10 cellular contexts compared by ENCODE assay signal in the genomic region with DNA sequence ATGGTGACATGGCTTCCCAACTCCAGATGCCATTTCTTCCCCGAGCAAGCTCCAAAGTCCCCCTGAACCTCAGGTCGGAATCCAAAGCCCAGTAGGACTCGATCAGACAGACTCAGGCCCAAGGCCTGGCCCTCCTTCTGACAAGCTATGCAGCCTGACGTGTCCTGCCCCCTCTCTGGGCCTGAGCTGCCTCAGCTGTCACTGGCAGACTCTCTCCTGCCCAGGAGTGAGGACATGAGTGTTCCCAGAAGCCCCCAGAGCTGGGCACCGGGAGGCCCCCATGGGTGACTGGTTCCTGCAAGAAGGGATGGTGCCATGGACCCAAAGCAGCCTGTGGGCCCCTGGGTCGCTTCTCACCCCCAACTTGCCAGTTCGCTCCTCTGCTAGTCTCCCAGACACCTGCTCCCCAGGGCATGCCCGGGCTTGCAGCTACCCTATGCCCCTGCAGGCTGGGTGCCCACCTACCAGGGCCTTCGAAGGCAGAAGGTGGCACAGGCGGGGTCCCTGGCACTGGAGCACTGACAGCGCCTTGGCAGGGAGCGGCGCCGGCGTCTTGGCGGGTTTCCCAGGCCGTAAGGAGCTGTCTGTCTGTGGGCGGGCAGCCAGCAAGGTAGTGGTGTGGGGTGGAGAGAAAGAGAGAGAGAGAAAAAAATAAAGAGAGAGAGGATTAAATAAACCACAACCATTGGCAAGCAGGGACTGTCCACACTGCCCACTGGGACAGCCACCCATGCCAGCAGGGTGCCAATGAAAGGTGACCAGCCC. TPM values are rescaled to one million over a fixed set of nuclear protein-coding genes. Genes with fewer than 3 reads are reported as not detected.
DNase-seq lines count a peak whose midpoint lies in the region; ATAC-seq, FAIRE-seq and TF ChIP-seq lines count a peak whose summit lies in the region.
"Had no signal": no experiment of that assay in that cellular context is flagged by ENCODE, and none has a peak within 500 bp of the region (broad histone marks: within the 10 kb centered on the region; RNA-seq: fewer than 3 reads in every experiment).

No MANE protein-coding gene starts in this region.

- TF ChIP-seq POLR2A in GM12878 (IDR thresholded peaks at IDR 0.05; ENCODE audit: low read depth, low read length) = no peak

- TF ChIP-seq EP300 in GM12878 (IDR thresholded peaks at IDR 0.05; ENCODE audit: borderline replicate concordance in 1 of 2, control insufficient read depth in 1 of 2, low read depth in 2 of 2, low read length in 2 of 2) = no peak

- peak overlapping the region; percentile 32 for H2AFZ ChIP-seq in GM12878 (ENCODE audit: control insufficient read depth, low read depth, low read length)

- no peaks in the 10 kb centered on the region for H3K9me3 ChIP-seq in BLaER1
- no peaks in the 10 kb centered on the region for H3K9me3 ChIP-seq in GM12878 (replicated peaks; ENCODE audit: control insufficient read depth, insufficient read depth, low read length)
- H3K9me3 ChIP-seq in SJCRH30 (replicated peaks) = no peaks in the 10 kb centered on the region

- SMC1A ChIA-PET in GM12878 (lab: Charles Lee; ENCODE audit: uncharacterized antibody, unreplicated experiment) = interaction anchor here (1.0 to 1.2 kb wide), 2 partner anchors 10 to 17 kb away, joined by 3 read pairs; no protein-coding TSS in a partner anchor

- H3K79me2 ChIP-seq in GM12878 (ENCODE audit: control insufficient read depth, insufficient read depth, low read length) = no peaks in the 10 kb centered on the region

- BruUV-seq in GM12878 (replicated peaks; lab: Mats Ljungman, UMichigan) = no TSS peak

- ATAC-seq in GM12878 (no peak), GM18868 (IDR thresholded peaks at IDR 0.05; ENCODE audit: unreplicated experiment) (no peak)
- ATAC-seq: activated CD8-positive, alpha-beta T cell treated with anti-CD3 and anti-CD28 coated beads for 36 hours had no signal

- H3K9ac ChIP-seq in BLaER1 (no peak overlapping the region), GM12878 (ENCODE audit: control insufficient read depth, insufficient read depth, low read length) (no peak overlapping the region)

- H3K4me3 ChIP-seq in BLaER1 = no peak overlapping the region
- no peak overlapping the region for H3K4me3 ChIP-seq in GM12878
- H3K4me3 ChIP-seq in SJCRH30 = no peak overlapping the region

- H3K27ac ChIP-seq in BLaER1 = peak overlapping the region; percentile 72
- peak overlapping the region; percentile 34; the same call in 1 of the 2 replicates for H3K27ac ChIP-seq in GM12878 (ENCODE audit: control insufficient read depth, insufficient read depth)
- H3K27ac ChIP-seq in SJCRH30 = no peak overlapping the region; the same call in 1 of the 2 replicates

- H3K27ac Mint-ChIP-seq in mesothelial cell of epicardium = peak overlapping the region; percentile 87
- H3K27ac Mint-ChIP-seq: CD8-positive, alpha-beta memory T cell had no signal

- peaks cover 74% of the 10 kb centered on the region for H3K4me1 Mint-ChIP-seq in mesothelial cell of epicardium

- H4K20me1 ChIP-seq in BLaER1 = no peaks in the 10 kb centered on the region
- H4K20me1 ChIP-seq in GM12878 (ENCODE audit: control insufficient read depth, insufficient read depth) = no peaks in the 10 kb centered on the region

- DNase-seq in NCI-H1694 treated with DMSO at 0.1 percent for 48 hours (lab: John Stamatoyannopoulos, UW) (peak; percentile 55), GM12878 (ENCODE audit: low read depth, low spot score) (no peak), mesothelial cell of epicardium (ENCODE audit: low spot score in 2 of 2, unreplicated experiment in 2 of 2) (peak; percentile 42 to 69), SJCRH30 (no peak), OCI-M2 (lab: John Stamatoyannopoulos, UW; ENCODE audit: unreplicated experiment) (no peak)
- DNase-seq in activated CD4-positive, CD25-positive, alpha-beta regulatory T cell (lab: John Stamatoyannopoulos, UW) = no peak
- DNase-seq: activated CD8-positive, alpha-beta T cell treated with anti-CD3 and anti-CD28 coated beads for 36 hours; CD8-positive, alpha-beta memory T cell had no signal

- H3K4me1 ChIP-seq in BLaER1 (peaks cover 71% of the 10 kb centered on the region), GM12878 (ENCODE audit: control insufficient read depth, insufficient read depth, low read length) (peaks cover 33% of the 10 kb centered on the region), SJCRH30 (peaks cover 42% of the 10 kb centered on the region)

- no peaks in the 10 kb centered on the region for H3K27me3 Mint-ChIP-seq in mesothelial cell of epicardium (ENCODE audit: low read depth)

- intact Hi-C loops in GM12878 (cut with micrococcal nuclease; ENCODE audit: unreplicated experiment) = no loop called here

- no peak for TF ChIP-seq RAD21 in GM12878 (IDR thresholded peaks at IDR 0.05; ENCODE audit: insufficient read depth, low read depth, low read length)

- TF ChIP-seq CTCF in GM12878 (IDR thresholded peaks at IDR 0.05 in 2 of 3, conservative IDR thresholded peaks at IDR 0.05 in 1 of 3; ENCODE audit: control insufficient read depth in 2 of 3, extremely low read depth in 1 of 3, insufficient read depth in 1 of 3, low read depth in 3 of 3, low read length in 3 of 3) (no peak), mesothelial cell of epicardium (IDR thresholded peaks at IDR 0.05; ENCODE audit: unreplicated experiment) (no peak)

- no peak for FAIRE-seq in GM12878 (lab: Jason Lieb, UNC)

- RAD21 ChIA-PET in GM12878 (lab: Charles Lee; ENCODE audit: unreplicated experiment) = interaction anchor here (1.4 to 1.6 kb wide), 2 partner anchors 10 to 64 kb away, joined by 4 to 5 read pairs; no protein-coding TSS in a partner anchor

- H3K27me3 ChIP-seq in BLaER1 (no peaks in the 10 kb centered on the region), GM12878 (replicated peaks in 1 of 2; ENCODE audit: control insufficient read depth in 2 of 2, insufficient read depth in 2 of 2, low read length in 1 of 2) (no peaks in the 10 kb centered on the region), SJCRH30 (no peaks in the 10 kb centered on the region)

- POLR2A ChIA-PET in GM12878 (lab: Charles Lee) = interaction anchor here (1.5 kb wide), 1 partner anchor 8 kb away, joined by 3 read pairs; no protein-coding TSS in a partner anchor

- H3K36me3 ChIP-seq in BLaER1 (no peaks in the 10 kb centered on the region), GM12878 (ENCODE audit: control insufficient read depth in 2 of 2, insufficient read depth in 2 of 2, low read length in 1 of 2) (no peaks in the 10 kb centered on the region), SJCRH30 (no peaks in the 10 kb centered on the region)

- H3K4me3 Mint-ChIP-seq in mesothelial cell of epicardium = no peak overlapping the region
- H3K4me3 Mint-ChIP-seq: activated CD8-positive, alpha-beta T cell treated with anti-CD3 and anti-CD28 coated beads for 36 hours; CD8-positive, alpha-beta memory T cell had no signal

- CTCF ChIA-PET in GM12878 (lab: Yijun Ruan, JAX) = interaction anchor here (1.5 to 5.2 kb wide), 3 partner anchors 10 to 34 kb away, joined by 3 to 37 read pairs (median 4); no protein-coding TSS in a partner anchor

- H3K36me3 Mint-ChIP-seq in mesothelial cell of epicardium = no peaks in the 10 kb centered on the region
- H3K36me3 Mint-ChIP-seq: CD8-positive, alpha-beta memory T cell had no signal

- WGBS in GM12878 (ENCODE audit: insufficient coverage, insufficient replicate concordance, low lambda C conversion rate, missing lambda C conversion rate) = 83% methylated on average over 18 of the region's 18 CpGs

- no peaks in the 10 kb centered on the region for H3K9me3 Mint-ChIP-seq in mesothelial cell of epicardium
- H3K9me3 Mint-ChIP-seq: activated CD8-positive, alpha-beta T cell treated with anti-CD3 and anti-CD28 coated beads for 36 hours had no signal

- H3K4me2 ChIP-seq in BLaER1 (peak overlapping the region; percentile 40), GM12878 (ENCODE audit: control insufficient read depth, insufficient read depth) (no peak overlapping the region)

- in situ Hi-C loops in GM12878 (cut with MboI) = no loop called here

TF ChIP-seq in GM12878, 131 proteins besides CTCF, POLR2A, EP300 and RAD21:
- TF ChIP-seq, protein P1, sequence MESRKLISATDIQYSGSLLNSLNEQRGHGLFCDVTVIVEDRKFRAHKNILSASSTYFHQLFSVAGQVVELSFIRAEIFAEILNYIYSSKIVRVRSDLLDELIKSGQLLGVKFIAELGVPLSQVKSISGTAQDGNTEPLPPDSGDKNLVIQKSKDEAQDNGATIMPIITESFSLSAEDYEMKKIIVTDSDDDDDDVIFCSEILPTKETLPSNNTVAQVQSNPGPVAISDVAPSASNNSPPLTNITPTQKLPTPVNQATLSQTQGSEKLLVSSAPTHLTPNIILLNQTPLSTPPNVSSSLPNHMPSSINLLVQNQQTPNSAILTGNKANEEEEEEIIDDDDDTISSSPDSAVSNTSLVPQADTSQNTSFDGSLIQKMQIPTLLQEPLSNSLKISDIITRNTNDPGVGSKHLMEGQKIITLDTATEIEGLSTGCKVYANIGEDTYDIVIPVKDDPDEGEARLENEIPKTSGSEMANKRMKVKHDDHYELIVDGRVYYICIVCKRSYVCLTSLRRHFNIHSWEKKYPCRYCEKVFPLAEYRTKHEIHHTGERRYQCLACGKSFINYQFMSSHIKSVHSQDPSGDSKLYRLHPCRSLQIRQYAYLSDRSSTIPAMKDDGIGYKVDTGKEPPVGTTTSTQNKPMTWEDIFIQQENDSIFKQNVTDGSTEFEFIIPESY (IDR thresholded peaks at IDR 0.05) = 0 out of 2 replicates have a peak, but pooled peaks have one; percentile 23
- TF ChIP-seq TBL1XR1 (IDR thresholded peaks at IDR 0.05; ENCODE audit: low read depth, low read length) = no peak
TF ChIP-seq in GM12878: peak in this region for 1.

RNA-seq across cellular contexts. Expression of a gene that starts 2.3 kb away (rescaled TPM):
- 0.44 and 0.56 TPM in 2 replicates for total RNA-seq in GM12878 (2013; cell fraction: nucleolus; rRNA removed)
- total RNA-seq in GM12878 (2014; rRNA removed) (0.28 and 0.60 TPM in 2 replicates), GM12878 (2014; rRNA removed; fragmentation: Illumina TruSeq; extraction: Trizol) (0.13 and 0.23 TPM in 2 replicates), GM12878 (2021) (0.74 and 0.98 TPM in 2 replicates), mesothelial cell of epicardium (2.7 to 4.1 TPM (median 3.5 TPM) in 3 replicates)
- polyA plus RNA-seq in GM12878 (2011; ENCODE audit: low read depth) = 0.31 TPM
- polyA plus RNA-seq in GM12878 (2011; rRNA removed) (1.1 and 1.5 TPM in 2 replicates), GM12878 (2014; fragmentation: Illumina TruSeq; extraction: Trizol) (0.35 TPM in 1 of 2 replicates, not detected in the other), GM12878 (2014; fragmentation: Nextera tagmentation; extraction: Ambion mirVana) (under 1 TPM in 1 of 2 experiments, not detected in 1; 0.11 TPM), GM12878 (2014; rRNA removed) (0.94 and 1.3 TPM in 2 replicates), GM12878 (2016; fragmentation: Nextera tagmentation; extraction: Ambion mirVana) (under 1 TPM; 0.43 to 0.48 TPM)
- 2.3 and 2.6 TPM in 2 replicates for polyA plus RNA-seq in GM12878 (2011; cell fraction: cytosol; rRNA removed)
- polyA plus RNA-seq in GM12878 (2011; cell fraction: nucleus; rRNA removed) = 9.9 and 12.3 TPM in 2 replicates
- polyA plus RNA-seq in GM12878 (2012) = 0.38 and 0.42 TPM in 2 replicates
- polyA minus RNA-seq in GM12878 (2011; rRNA and poly(A)+ RNA removed) = 0.66 and 1.1 TPM in 2 replicates
- polyA minus RNA-seq in GM12878 (2011; cell fraction: cytosol; rRNA and poly(A)+ RNA removed) = 1.1 TPM in 1 of 2 replicates, not detected in the other
- polyA minus RNA-seq in GM12878 (2011; cell fraction: nucleus; rRNA and poly(A)+ RNA removed) = 0.60 and 0.77 TPM in 2 replicates
- total RNA-seq in SJCRH30 (2014; rRNA removed; shearing (Covaris generic)) = 0.18 and 0.32 TPM in 2 replicates
- total RNA-seq: activated CD8-positive, alpha-beta T cell treated with anti-CD3 and anti-CD28 coated beads for 36 hours; CD8-positive, alpha-beta memory T cell had no signal
- polyA plus RNA-seq: CD8-positive, alpha-beta memory T cell had no signal

Comparison
In these comparisons a context has a peak if more than half of its experiments do, and no peak if none do; other contexts are left out.
1. DNase-seq: peak in NCI-H1694 treated with DMSO at 0.1 percent for 48 hours (single experiment) and mesothelial cell of epicardium (2 of 2); none in GM12878 (single experiment), SJCRH30 (0 of 2), OCI-M2 (single experiment) and activated CD4-positive, CD25-positive, alpha-beta regulatory T cell (0 of 4).